Comparison of ENCODE assay signal across 11 cellular contexts in the genomic region with DNA sequence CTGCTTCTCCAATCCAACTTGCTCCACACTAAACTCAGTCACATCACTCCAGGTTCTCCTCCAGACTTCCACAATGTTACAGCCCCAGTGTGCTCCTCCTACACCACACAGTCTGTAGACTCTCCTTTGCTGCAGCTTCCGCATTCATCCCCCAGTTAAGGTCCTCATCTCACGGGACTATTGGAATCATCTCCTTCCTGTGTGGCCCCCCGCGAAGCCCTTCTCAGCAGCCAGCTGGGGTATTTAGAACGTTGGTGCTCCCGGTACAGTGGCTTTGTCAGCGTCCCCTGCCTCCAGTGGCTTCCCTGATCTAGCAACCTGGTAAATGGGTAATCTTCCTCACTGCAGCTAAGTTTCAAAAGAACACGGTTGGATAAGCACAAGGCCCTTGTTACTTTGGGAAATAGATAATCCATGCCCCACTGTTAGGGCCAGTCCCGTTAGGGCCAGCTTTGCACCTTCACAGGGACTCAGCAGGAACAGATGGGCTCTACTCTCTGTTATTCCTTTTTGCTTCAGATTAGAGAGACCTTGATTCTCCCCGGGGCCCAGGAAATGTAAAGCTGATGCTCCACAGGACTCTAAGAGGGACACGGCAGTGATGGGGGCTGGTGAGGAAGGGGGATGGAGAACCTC. TPM values are rescaled to one million over a fixed set of nuclear protein-coding genes. Genes with fewer than 3 reads are reported as not detected.
DNase-seq lines count a peak whose midpoint lies in the region; ATAC-seq and TF ChIP-seq lines count a peak whose summit lies in the region.
"Had no signal": no experiment of that assay in that cellular context is flagged by ENCODE, and none has a peak within 500 bp of the region (broad histone marks: within the 10 kb centered on the region; RNA-seq: fewer than 3 reads in every experiment).

No MANE protein-coding gene starts in this region.

- H3K4me3 ChIP-seq in heart right ventricle (peak overlapping the region in 9 of 10 donors; percentile 36 to 52 (median 44)), endodermal cell (ENCODE audit: low read length) (peak overlapping the region; percentile 73), muscle layer of duodenum (ENCODE audit: low read depth in 1 of 2, low read length in 2 of 2) (peak overlapping the region; percentile 47 to 57), urinary bladder (ENCODE audit: low read depth, low read length) (peak overlapping the region; percentile 53)

- H3K9me3 Mint-ChIP-seq in endodermal cell: no peaks in the 10 kb centered on the region
- H3K9me3 Mint-ChIP-seq: activated T-cell treated with anti-CD3 and anti-CD28 coated beads, Interleukin-2, amount 50 U/mL, for 4 hours had no signal

- H3K9me3 ChIP-seq in heart right ventricle: no peaks in the 10 kb centered on the region
- no peaks in the 10 kb centered on the region for H3K9me3 ChIP-seq in endodermal cell (ENCODE audit: control insufficient read depth, low read length)
- no peaks in the 10 kb centered on the region for H3K9me3 ChIP-seq in muscle layer of duodenum (ENCODE audit: control insufficient read depth in 1 of 2, low read length in 2 of 2)

- no peak for DNase-seq in heart right ventricle
- no peak for DNase-seq in Right ventricle myocardium superior
- DNase-seq in endodermal cell: no peak
- DNase-seq in GM10266 (ENCODE audit: extremely low spot score): no peak
- DNase-seq in effector CD4-positive, alpha-beta T cell: no peak
- DNase-seq: activated T-cell treated with anti-CD3 and anti-CD28 coated beads, Interleukin-2, amount 50 U/mL, for 4 hours; naive thymus-derived CD4-positive, alpha-beta T cell; NCI-H2081 treated with DMSO at 0.1 percent for 48 hours had no signal

- no peak overlapping the region for H3K27ac Mint-ChIP-seq in endodermal cell
- H3K27ac Mint-ChIP-seq: naive thymus-derived CD4-positive, alpha-beta T cell had no signal

- peak overlapping the region; percentile 51 for H3K4me3 Mint-ChIP-seq in endodermal cell
- H3K4me3 Mint-ChIP-seq: activated T-cell treated with anti-CD3 and anti-CD28 coated beads, Interleukin-2, amount 50 U/mL, for 4 hours had no signal

- H3K27me3 ChIP-seq in heart right ventricle: peaks cover 0 to 39% (median 29%) of the 10 kb centered on the region in 7 donors
- peaks cover 54% of the 10 kb centered on the region for H3K27me3 ChIP-seq in endodermal cell (ENCODE audit: control insufficient read depth, insufficient read depth, low read length, poor library complexity, severe bottlenecking)
- H3K27me3 ChIP-seq in muscle layer of duodenum (ENCODE audit: low read depth, low read length): peaks cover 5% of the 10 kb centered on the region

- H3K4me1 ChIP-seq in heart right ventricle: peaks cover 0 to 22% (median 5%) of the 10 kb centered on the region in 9 donors
- no peaks in the 10 kb centered on the region for H3K4me1 ChIP-seq in endodermal cell (ENCODE audit: control insufficient read depth, insufficient read depth, low read length)
- peaks cover 0 to 23% of the 10 kb centered on the region in 2 donors for H3K4me1 ChIP-seq in muscle layer of duodenum (ENCODE audit: control insufficient read depth in 1 of 2, insufficient read depth in 2 of 2, low read length in 2 of 2)
- no peaks in the 10 kb centered on the region for H3K4me1 ChIP-seq in urinary bladder (ENCODE audit: insufficient read depth)

- no peaks in the 10 kb centered on the region for H3K36me3 Mint-ChIP-seq in endodermal cell (ENCODE audit: low read depth)
- H3K36me3 Mint-ChIP-seq: naive thymus-derived CD4-positive, alpha-beta T cell had no signal

- H3K36me3 ChIP-seq in heart right ventricle (no peaks in the 10 kb centered on the region), endodermal cell (ENCODE audit: control insufficient read depth, insufficient read depth, low read length) (no peaks in the 10 kb centered on the region), muscle layer of duodenum (ENCODE audit: control insufficient read depth in 1 of 2, insufficient read depth in 2 of 2, low read length in 2 of 2) (no peaks in the 10 kb centered on the region), urinary bladder (ENCODE audit: insufficient read depth) (no peaks in the 10 kb centered on the region)

- ATAC-seq in heart right ventricle: no peak
- ATAC-seq in Right ventricle myocardium superior (ENCODE audit: poor library complexity): no peak
- no peak for ATAC-seq in HG02798 (IDR thresholded peaks at IDR 0.05; ENCODE audit: poor library complexity, unreplicated experiment)
- ATAC-seq: naive thymus-derived CD4-positive, alpha-beta T cell had no signal

- intact Hi-C loops in heart right ventricle (cut with DNase I): loop anchor here in 1 of 10 donors (5.0 kb wide), 1 partner anchor 63 kb away; no protein-coding TSS in a partner anchor
- intact Hi-C loops in Right ventricle myocardium superior (cut with DNase I): no loop called here

- H3K27ac ChIP-seq in heart right ventricle: peak overlapping the region in 1 of 10 donors; percentile 4
- no peak overlapping the region for H3K27ac ChIP-seq in endodermal cell (ENCODE audit: low read depth, low read length)
- H3K27ac ChIP-seq in muscle layer of duodenum (ENCODE audit: low read length): peak overlapping the region; percentile 75
- H3K27ac ChIP-seq in urinary bladder (ENCODE audit: low read depth): no peak overlapping the region

- H3K27me3 Mint-ChIP-seq in endodermal cell (ENCODE audit: insufficient read depth): peaks cover 64% of the 10 kb centered on the region

- H3K9ac ChIP-seq in endodermal cell (ENCODE audit: extremely low read depth, low read length, poor library complexity, severe bottlenecking): peak overlapping the region; percentile 44

- WGBS in heart right ventricle, 2 donors: 57 to 64% methylated on average over 11 of the region's 11 CpGs
- WGBS in endodermal cell (ENCODE audit: insufficient coverage in 1 of 2, insufficient read length in 1 of 2), 2 experiments: 43 to 61% methylated on average over 5 to 11 of the region's 11 CpGs
- WGBS in urinary bladder: 59% methylated on average over 11 of the region's 11 CpGs

- TF ChIP-seq CTCF in heart right ventricle (IDR thresholded peaks at IDR 0.05) (no peak), endodermal cell (conservative IDR thresholded peaks at IDR 0.05) (no peak), GM10266 (IDR thresholded peaks at IDR 0.05; ENCODE audit: control insufficient read depth, insufficient read depth, low read depth, missing control alignments) (no peak)

- peaks cover 15% of the 10 kb centered on the region for H3K4me1 Mint-ChIP-seq in endodermal cell
- H3K4me1 Mint-ChIP-seq: naive thymus-derived CD4-positive, alpha-beta T cell had no signal

RNA-seq across cellular contexts. Expression of a gene that starts 0.8 kb away (rescaled TPM):
- total RNA-seq in heart right ventricle (1 to 10 TPM in 6 of 10 donors, under 1 TPM in 4; 0.60 to 2.9 (median 1.1) TPM), Right ventricle myocardium superior (1.9 TPM), endodermal cell (1 to 10 TPM in 1 of 2 donors, under 1 TPM in 1; 0.20 to 3.6 TPM), urinary bladder (18.3 TPM)
- polyA plus RNA-seq in heart right ventricle (under 1 TPM; 0.66 to 0.67 TPM), urinary bladder (4.1 TPM)
- 17.7 TPM for polyA plus RNA-seq in endodermal cell (2013, experiment 1 of 2)
- 15.9 TPM for polyA plus RNA-seq in endodermal cell (2013, experiment 2 of 2)
- total RNA-seq: activated T-cell treated with anti-CD3 and anti-CD28 coated beads, Interleukin-2, amount 50 U/mL, for 4 hours; naive thymus-derived CD4-positive, alpha-beta T cell had no signal
- polyA plus RNA-seq: naive thymus-derived CD4-positive, alpha-beta T cell had no signal
